Comparison of ENCODE assay signal across 1 cellular context in genomic region chr9:136268318-136268717, GRCh38.
TF ChIP-seq lines count a peak whose summit lies in the region.

No MANE protein-coding gene starts in this region.

TF ChIP-seq in Ishikawa, 13 proteins besides CTCF, POLR2A, EP300 and RAD21 (continued from another document):
- no peak for TF ChIP-seq USF1 (IDR thresholded peaks at IDR 0.05)
